In the genomic region with DNA sequence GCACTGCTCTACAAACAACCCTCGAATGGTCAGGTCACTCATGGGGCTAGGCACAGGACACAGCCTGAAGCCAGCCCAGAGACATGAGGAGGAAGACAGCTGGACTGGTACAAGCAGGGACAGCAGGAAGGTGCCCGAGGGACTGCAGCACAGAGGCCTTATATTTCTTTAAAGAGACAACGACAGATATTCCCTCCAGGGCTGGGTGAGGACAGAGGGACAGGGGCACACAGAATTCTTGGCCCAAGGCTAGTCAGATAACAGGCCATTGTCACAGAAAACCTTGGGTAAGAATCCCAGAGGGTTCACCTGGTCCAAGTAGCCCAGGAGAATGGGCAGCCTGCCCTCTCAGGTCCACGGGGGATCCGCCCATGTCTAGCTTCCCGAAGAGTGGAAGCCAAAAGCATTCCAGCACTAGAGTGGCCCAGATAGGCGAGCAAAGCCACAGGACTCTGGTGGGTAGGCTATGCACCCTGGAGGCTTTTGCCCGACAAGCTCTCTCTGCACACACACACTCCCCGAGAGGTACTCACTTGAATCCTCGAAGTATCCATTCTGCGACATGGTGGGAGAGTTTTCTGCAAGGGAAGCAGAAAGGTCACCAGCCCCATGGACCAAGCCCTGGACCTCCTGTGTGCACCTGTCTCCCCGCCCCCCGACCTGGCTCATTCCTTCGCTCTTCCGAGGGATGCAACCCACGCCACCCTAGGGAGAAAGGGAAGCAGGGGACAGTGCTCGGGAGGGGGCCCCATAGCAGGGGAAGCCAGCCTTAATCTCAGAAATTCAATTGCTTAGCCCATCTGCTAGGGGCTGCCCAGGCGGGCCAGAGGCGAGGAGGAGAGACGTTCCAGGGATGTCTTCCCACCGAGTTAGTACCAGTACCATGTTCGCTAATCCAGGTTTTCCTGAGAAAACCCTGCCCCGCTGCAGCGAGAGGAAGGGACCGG, we compare ENCODE assay signal across 10 cellular contexts. TPM values are rescaled to one million over a fixed set of nuclear protein-coding genes. Genes with fewer than 3 reads are reported as not detected.
DNase-seq lines count a peak whose midpoint lies in the region; ATAC-seq and TF ChIP-seq lines count a peak whose summit lies in the region.
"Had no signal": no experiment of that assay in that cellular context is flagged by ENCODE, and none has a peak within 500 bp of the region (broad histone marks: within the 10 kb centered on the region; RNA-seq: fewer than 3 reads in every experiment).

No MANE protein-coding gene starts in this region.

- peaks cover 32 to 68% of the 10 kb centered on the region in 2 donors for H3K27me3 Mint-ChIP-seq in effector memory CD8-positive, alpha-beta T cell
- H3K27me3 Mint-ChIP-seq in neural crest cell (ENCODE audit: low read depth) = peaks cover 76% of the 10 kb centered on the region

- H3K4me1 Mint-ChIP-seq in effector memory CD8-positive, alpha-beta T cell (ENCODE audit: low read depth in 2 of 2) = peaks cover 7 to 11% of the 10 kb centered on the region in 2 donors
- peaks cover 8% of the 10 kb centered on the region for H3K4me1 Mint-ChIP-seq in neural crest cell

- no peaks in the 10 kb centered on the region for H3K79me2 ChIP-seq in KMS-11 (ENCODE audit: insufficient read depth, low read depth)

- TF ChIP-seq POLR2A in Peyer's patch (IDR thresholded peaks at IDR 0.05) = no peak

- peak overlapping the region; percentile 77 for H3K9ac ChIP-seq in ES-I3 (ENCODE audit: low read depth, low read length)
- peak overlapping the region; percentile 55; the same call in 1 of the 2 replicates for H3K9ac ChIP-seq in KMS-11

- H3K4me3 Mint-ChIP-seq in effector memory CD8-positive, alpha-beta T cell = peak overlapping the region; percentile 94 to 96
- peak overlapping the region; percentile 68 for H3K4me3 Mint-ChIP-seq in neural crest cell

- no peaks in the 10 kb centered on the region for H3K9me3 ChIP-seq in ES-I3 (ENCODE audit: control insufficient read depth, insufficient read depth, low read length)
- H3K9me3 ChIP-seq in Peyer's patch = no peaks in the 10 kb centered on the region
- H3K9me3 ChIP-seq: SJSA1 had no signal

- H3K4me2 ChIP-seq in KMS-11 = peak overlapping the region; percentile 51; the same call in 1 of the 2 replicates

- H3K27ac Mint-ChIP-seq in effector memory CD8-positive, alpha-beta T cell = no peak overlapping the region
- no peak overlapping the region for H3K27ac Mint-ChIP-seq in neural crest cell (ENCODE audit: unreplicated experiment)
- H3K27ac Mint-ChIP-seq: dendritic cell treated with granulocyte-macrophage colony-stimulating factor and Interleukin-4, amounts not matched to agents 40 ng/mL and 50 ng/mL, for 4 days had no signal

- H3K27me3 ChIP-seq in KMS-11 (ENCODE audit: insufficient read depth, low read depth) (no peaks in the 10 kb centered on the region), Peyer's patch (peaks cover 0 to 14% of the 10 kb centered on the region in 2 donors)

- no peak for ATAC-seq in effector memory CD8-positive, alpha-beta T cell (replicated peaks)
- ATAC-seq in GM19324 (IDR thresholded peaks at IDR 0.05; ENCODE audit: low FRiP score, unreplicated experiment) (no peak), HG02588 (IDR thresholded peaks at IDR 0.05; ENCODE audit: unreplicated experiment) (no peak)

- H3K4me3 ChIP-seq in KMS-11 (IDR thresholded peaks at IDR 0.05; ENCODE audit: insufficient read depth, low read depth, low read length) = no peak overlapping the region
- H3K4me3 ChIP-seq in Peyer's patch = peak overlapping the region in 1 of 4 donors; percentile 77

- H3K36me3 ChIP-seq in ES-I3 (ENCODE audit: insufficient read depth, low read length) (no peaks in the 10 kb centered on the region; the same call in 1 of the 2 replicates), KMS-11 (ENCODE audit: insufficient read depth) (no peaks in the 10 kb centered on the region), Peyer's patch (no peaks in the 10 kb centered on the region)
- H3K36me3 ChIP-seq: SJSA1 had no signal

- TF ChIP-seq CTCF in KMS-11 (conservative IDR thresholded peaks at IDR 0.05; ENCODE audit: low read depth, low read length) (no peak), neural crest cell (conservative IDR thresholded peaks at IDR 0.05) (no peak), Peyer's patch (IDR thresholded peaks at IDR 0.05) (no peak)

- peaks cover 11% of the 10 kb centered on the region; the same call in 1 of the 2 replicates for H3K4me1 ChIP-seq in ES-I3 (ENCODE audit: insufficient read depth, low read length)
- H3K4me1 ChIP-seq in KMS-11 (ENCODE audit: low read depth, poor library complexity, severe bottlenecking) = no peaks in the 10 kb centered on the region
- peaks cover 3 to 24% (median 7%) of the 10 kb centered on the region in 4 donors for H3K4me1 ChIP-seq in Peyer's patch

- no peak overlapping the region; the same call in 1 of the 2 replicates for H2AFZ ChIP-seq in KMS-11 (ENCODE audit: low read depth)

- H4K20me1 ChIP-seq in KMS-11 (ENCODE audit: insufficient read depth) = no peaks in the 10 kb centered on the region

- H3K9me3 Mint-ChIP-seq in effector memory CD8-positive, alpha-beta T cell = no peaks in the 10 kb centered on the region
- H3K9me3 Mint-ChIP-seq in neural crest cell = no peaks in the 10 kb centered on the region
- H3K9me3 Mint-ChIP-seq: dendritic cell treated with granulocyte-macrophage colony-stimulating factor and Interleukin-4, amounts not matched to agents 40 ng/mL and 50 ng/mL, for 4 days had no signal

- H3K27ac ChIP-seq in KMS-11 (no peak overlapping the region), Peyer's patch (no peak overlapping the region)
- H3K27ac ChIP-seq: SJSA1 had no signal

- peaks cover 5% of the 10 kb centered on the region for H3K36me3 Mint-ChIP-seq in effector memory CD8-positive, alpha-beta T cell (ENCODE audit: insufficient read depth)
- H3K36me3 Mint-ChIP-seq in neural crest cell (ENCODE audit: low read depth) = no peaks in the 10 kb centered on the region

- no peak for DNase-seq in effector memory CD8-positive, alpha-beta T cell
- DNase-seq in neural crest cell (ENCODE audit: low read depth, low spot score) = no peak
- DNase-seq in Peyer's patch = no peak
- DNase-seq: kidney glomerular epithelial cell had no signal

RNA-seq across cellular contexts. Expression of a gene that starts 1.7 kb away (rescaled TPM):
- total RNA-seq in neural crest cell = 0.55 and 0.89 TPM in 2 replicates
- total RNA-seq in Peyer's patch = 1 to 10 TPM in 1 of 4 donors, under 1 TPM in 2, not detected in 1; 0.54 to 1.1 (median 0.70) TPM

RNA-seq across cellular contexts. Expression of a gene that starts 28.0 kb away (rescaled TPM):
- total RNA-seq in neural crest cell (58.7 and 67.0 TPM in 2 replicates), Peyer's patch (10 to 100 TPM; 35.7 to 76.7 (median 51.8) TPM)

RNA-seq across cellular contexts. Expression of a gene that starts 32.8 kb away (rescaled TPM):
- 56.6 and 57.2 TPM in 2 replicates for total RNA-seq in neural crest cell
- total RNA-seq in Peyer's patch = 100 to 1,000 TPM in 2 of 4 donors, 10 to 100 TPM in 2; 72.9 to 111 (median 92.5) TPM
